ENCODE assay signal across 29 cellular contexts in the genomic region with DNA sequence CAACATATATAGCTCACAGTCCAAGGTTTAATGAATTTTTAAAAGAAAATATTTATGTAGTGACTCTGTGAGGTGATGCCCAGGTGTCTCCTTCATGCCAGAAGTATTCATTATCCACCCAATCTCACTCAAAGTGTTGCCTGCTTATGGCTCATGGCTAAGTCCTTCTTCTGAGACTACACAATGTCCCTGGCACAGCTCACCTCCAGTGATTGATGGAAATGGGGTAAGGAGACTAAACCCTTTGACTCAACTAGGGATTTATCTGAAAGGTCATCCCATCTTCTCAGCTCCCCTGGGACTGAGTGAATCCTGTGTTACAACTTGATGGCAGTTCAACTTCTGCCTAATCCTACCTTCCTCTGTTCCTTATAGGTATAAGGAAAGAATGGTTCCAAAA.
"Had no signal": no experiment of that assay in that cellular context is flagged by ENCODE, and none has a peak within 500 bp of the region (broad histone marks: within the 10 kb centered on the region; RNA-seq: fewer than 3 reads in every experiment).

No MANE protein-coding gene starts in this region.

- H3K36me3 Mint-ChIP-seq: stimulated activated effector memory CD8-positive, alpha-beta T cell treated with anti-CD3 and anti-CD28 coated beads, Interleukin-12 subunit alpha, Interleukin-12 subunit beta, amount 100 ng/mL, for 72 hours; stimulated activated memory B cell treated with anti-CD40 and anti-IgM and Interleukin-4, amounts not matched to agents 10 μg/mL and 1 μg/mL and 100 μg/mL, for 72 hours; stimulated activated naive B cell treated with anti-CD40 and anti-IgM and Interleukin-4, amounts not matched to agents 10 μg/mL and 1 μg/mL and 100 μg/mL, for 72 hours had no signal

- H3K4me3 Mint-ChIP-seq: stimulated activated effector memory CD8-positive, alpha-beta T cell treated with anti-CD3 and anti-CD28 coated beads, Interleukin-12 subunit alpha, Interleukin-12 subunit beta, amount 100 ng/mL, for 72 hours; stimulated activated memory B cell treated with anti-CD40 and anti-IgM and Interleukin-4, amounts not matched to agents 10 μg/mL and 1 μg/mL and 100 μg/mL, for 72 hours; stimulated activated naive B cell treated with anti-CD40 and anti-IgM and Interleukin-4, amounts not matched to agents 10 μg/mL and 1 μg/mL and 100 μg/mL, for 72 hours; stimulated activated naive CD8-positive, alpha-beta T cell treated with anti-CD3 and anti-CD28 coated beads, Interleukin-15, amount 100 ng/mL, for 72 hours; stimulated activated naive CD8-positive, alpha-beta T cell treated with anti-CD3 and anti-CD28 coated beads, Interleukin-15, Interleukin-2, amounts not matched to agents 100 ng/mL and 50 ng/mL, for 24 hours; type B pancreatic cell had no signal

- ATAC-seq: stimulated activated effector memory CD8-positive, alpha-beta T cell treated with anti-CD3 and anti-CD28 coated beads, Interleukin-12 subunit alpha, Interleukin-12 subunit beta, amount 100 ng/mL, for 72 hours; stimulated activated memory B cell treated with anti-CD40 and anti-IgM and Interleukin-4, amounts not matched to agents 10 μg/mL and 1 μg/mL and 100 μg/mL, for 72 hours; stimulated activated naive B cell treated with anti-CD40 and anti-IgM and Interleukin-4, amounts not matched to agents 10 μg/mL and 1 μg/mL and 100 μg/mL, for 72 hours; stimulated activated naive CD8-positive, alpha-beta T cell treated with anti-CD3 and anti-CD28 coated beads, Interleukin-15, amount 100 ng/mL, for 72 hours; stimulated activated naive CD8-positive, alpha-beta T cell treated with anti-CD3 and anti-CD28 coated beads, Interleukin-15, Interleukin-2, amounts not matched to agents 100 U/mL and 50 U/mL, for 24 hours; upper lobe of right lung had no signal

- H3K9me3 Mint-ChIP-seq: stimulated activated effector memory CD8-positive, alpha-beta T cell treated with anti-CD3 and anti-CD28 coated beads, Interleukin-12 subunit alpha, Interleukin-12 subunit beta, amount 100 ng/mL, for 72 hours; stimulated activated memory B cell treated with anti-CD40 and anti-IgM and Interleukin-4, amounts not matched to agents 10 μg/mL and 1 μg/mL and 100 μg/mL, for 72 hours; stimulated activated naive CD8-positive, alpha-beta T cell treated with anti-CD3 and anti-CD28 coated beads, Interleukin-15, amount 100 ng/mL, for 72 hours; stimulated activated naive CD8-positive, alpha-beta T cell treated with anti-CD3 and anti-CD28 coated beads, Interleukin-15, Interleukin-2, amounts not matched to agents 100 ng/mL and 50 ng/mL, for 24 hours; type B pancreatic cell had no signal

- H3K27ac ChIP-seq: stomach, suprapubic skin, testis, thoracic aorta, thyroid gland, tibial artery, tibial nerve, transverse colon, upper lobe of left lung, upper lobe of right lung, uterus, vagina had no signal

- H3K27ac Mint-ChIP-seq: stimulated activated effector memory CD8-positive, alpha-beta T cell treated with anti-CD3 and anti-CD28 coated beads, Interleukin-12 subunit alpha, Interleukin-12 subunit beta, amount 100 ng/mL, for 72 hours; stimulated activated memory B cell treated with anti-CD40 and anti-IgM and Interleukin-4, amounts not matched to agents 10 μg/mL and 1 μg/mL and 100 μg/mL, for 72 hours; stimulated activated naive B cell treated with anti-CD40 and anti-IgM and Interleukin-4, amounts not matched to agents 10 μg/mL and 1 μg/mL and 100 μg/mL, for 72 hours; stimulated activated naive CD8-positive, alpha-beta T cell treated with anti-CD3 and anti-CD28 coated beads, Interleukin-15, amount 100 ng/mL, for 72 hours; stimulated activated naive CD8-positive, alpha-beta T cell treated with anti-CD3 and anti-CD28 coated beads, Interleukin-15, Interleukin-2, amounts not matched to agents 100 ng/mL and 50 ng/mL, for 24 hours; type B pancreatic cell had no signal

- DNase-seq: stimulated activated CD4-positive, alpha-beta T cell treated with anti-CD3 and anti-CD28 coated beads, Interleukin-2, amount 100 ng/mL, for 48 hours; stimulated activated CD4-positive, alpha-beta T cell treated with anti-CD3 and anti-CD28 coated beads, Interleukin-4, amount 100 ng/mL, for 1 hour; stimulated activated CD4-positive, alpha-beta T cell treated with anti-CD3 and anti-CD28 coated beads, Interleukin-4, amount 100 ng/mL, for 24 hours; stimulated activated CD4-positive, alpha-beta T cell treated with anti-CD3 and anti-CD28 coated beads, Interleukin-4, amount 100 ng/mL, for 4 hours; stimulated activated CD8-positive, alpha-beta memory T cell treated with anti-CD3 and anti-CD28 coated beads, Interleukin-4, amount 100 ng/mL, for 48 hours; stimulated activated naive B cell treated with anti-CD40 and anti-IgM and Interleukin-4, amounts not matched to agents 10 μg/mL and 1 μg/mL and 100 μg/mL, for 72 hours; stimulated activated naive CD4-positive, alpha-beta T cell; stimulated activated naive CD4-positive, alpha-beta T cell treated with Interleukin-2 at 50 U/mL for 16 hours; stimulated activated naive CD8-positive, alpha-beta T cell treated with anti-CD3 and anti-CD28 coated beads, Interleukin-15, amount 100 ng/mL, for 72 hours; stimulated activated naive CD8-positive, alpha-beta T cell treated with anti-CD3 and anti-CD28 coated beads, Interleukin-15, Interleukin-2, amounts not matched to agents 100 U/mL and 50 U/mL, for 24 hours; stomach; substantia nigra; testis; thyroid gland; tibial artery; transverse colon; trophoblast cell; upper lobe of left lung; upper lobe of right lung; uterus had no signal

- H3K9me3 ChIP-seq: stomach, suprapubic skin, testis, thoracic aorta, thyroid gland, tibial artery, tibial nerve, transverse colon, upper lobe of left lung, upper lobe of right lung, uterus, vagina had no signal

- FAIRE-seq: urothelium cell line had no signal

- H3K27me3 Mint-ChIP-seq: stimulated activated memory B cell treated with anti-CD40 and anti-IgM and Interleukin-4, amounts not matched to agents 10 μg/mL and 1 μg/mL and 100 μg/mL, for 72 hours; stimulated activated naive B cell treated with anti-CD40 and anti-IgM and Interleukin-4, amounts not matched to agents 10 μg/mL and 1 μg/mL and 100 μg/mL, for 72 hours; stimulated activated naive CD8-positive, alpha-beta T cell treated with anti-CD3 and anti-CD28 coated beads, Interleukin-15, amount 100 ng/mL, for 72 hours; type B pancreatic cell had no signal

- H3K27me3 ChIP-seq: stomach, suprapubic skin, testis, thyroid gland, tibial artery, tibial nerve, transverse colon, upper lobe of left lung, upper lobe of right lung, uterus, vagina had no signal

- H3K4me1 Mint-ChIP-seq: stimulated activated effector memory CD8-positive, alpha-beta T cell treated with anti-CD3 and anti-CD28 coated beads, Interleukin-12 subunit alpha, Interleukin-12 subunit beta, amount 100 ng/mL, for 72 hours; stimulated activated memory B cell treated with anti-CD40 and anti-IgM and Interleukin-4, amounts not matched to agents 10 μg/mL and 1 μg/mL and 100 μg/mL, for 72 hours; stimulated activated naive B cell treated with anti-CD40 and anti-IgM and Interleukin-4, amounts not matched to agents 10 μg/mL and 1 μg/mL and 100 μg/mL, for 72 hours; stimulated activated naive CD8-positive, alpha-beta T cell treated with anti-CD3 and anti-CD28 coated beads, Interleukin-15, amount 100 ng/mL, for 72 hours had no signal

- H3K4me1 ChIP-seq: stomach, suprapubic skin, testis, thyroid gland, tibial artery, tibial nerve, transverse colon, upper lobe of left lung, upper lobe of right lung, uterus, vagina had no signal
